ENCODE assay signal across 8 cellular contexts in genomic region chr7:77697535-77697831, GRCh38. TPM values are rescaled to one million over a fixed set of nuclear protein-coding genes. Genes with fewer than 3 reads are reported as not detected.
DNase-seq lines count a peak whose midpoint lies in the region; ATAC-seq and TF ChIP-seq lines count a peak whose summit lies in the region.

No MANE protein-coding gene starts in this region.

- H3K4me1 ChIP-seq in esophagus muscularis mucosa (peaks cover 36 to 77% (median 72%) of the 10 kb centered on the region in 4 donors), neuron (ENCODE audit: insufficient read depth, low read length) (peaks cover 21% of the 10 kb centered on the region)

- no peak overlapping the region for H2AFZ ChIP-seq in neuron (ENCODE audit: low read depth, low read length)

- H3K4me1 Mint-ChIP-seq in activated CD4-positive, alpha-beta T cell treated with anti-CD3 and anti-CD28 coated beads, Interleukin-2, amount 10 ng/mL, durations not matched to agents 24 days and 14 days, result peaks cover 37% of the 10 kb centered on the region

- intact Hi-C loops in activated CD4-positive, alpha-beta T cell treated with anti-CD3 and anti-CD28 coated beads, Interleukin-2, amount 10 ng/mL, durations not matched to agents 24 days and 14 days (cut with micrococcal nuclease), result loop anchor here (1.0 kb wide), 1 partner anchor 62 kb away; no protein-coding TSS in a partner anchor
- intact Hi-C loops in esophagus muscularis mucosa (cut with DNase I), result loop anchor here (5.0 kb wide), 1 partner anchor 60 kb away; no protein-coding TSS in a partner anchor

- no peaks in the 10 kb centered on the region for H3K9me3 ChIP-seq in esophagus muscularis mucosa
- no peaks in the 10 kb centered on the region for H3K9me3 ChIP-seq in neuron (ENCODE audit: low read length)

- ATAC-seq in GM21381 (IDR thresholded peaks at IDR 0.05; ENCODE audit: unreplicated experiment), result no peak
- ATAC-seq in GM19351 (IDR thresholded peaks at IDR 0.05; ENCODE audit: unreplicated experiment), result no peak
- no peak for ATAC-seq in GM18498 (IDR thresholded peaks at IDR 0.05; ENCODE audit: unreplicated experiment)

- no peak for DNase-seq in activated CD4-positive, alpha-beta T cell treated with anti-CD3 and anti-CD28 coated beads, Interleukin-2, amount 10 ng/mL, durations not matched to agents 24 days and 14 days
- DNase-seq in activated CD4-positive, alpha-beta T cell treated with anti-CD3 and anti-CD28 coated beads for 1 hour, result no peak
- peak; percentile 22 for DNase-seq in T-helper 22 cell (ENCODE audit: low read depth)
- DNase-seq in esophagus muscularis mucosa (ENCODE audit: extremely low spot score), result no peak

- peak overlapping the region; percentile 81 to 99 (median 86) for H3K4me3 ChIP-seq in esophagus muscularis mucosa
- H3K4me3 ChIP-seq in neuron (ENCODE audit: low read length), result peak overlapping the region; percentile 82

- TF ChIP-seq EP300 in esophagus muscularis mucosa (IDR thresholded peaks at IDR 0.05), result no peak

- H3K9me3 Mint-ChIP-seq in activated CD4-positive, alpha-beta T cell treated with anti-CD3 and anti-CD28 coated beads, Interleukin-2, amount 10 ng/mL, durations not matched to agents 24 days and 14 days, result no peaks in the 10 kb centered on the region

- H3K27me3 ChIP-seq in esophagus muscularis mucosa, result no peaks in the 10 kb centered on the region
- H3K27me3 ChIP-seq in neuron (ENCODE audit: insufficient read depth, low read length), result no peaks in the 10 kb centered on the region

- peak overlapping the region; percentile 84 for H3K27ac Mint-ChIP-seq in activated CD4-positive, alpha-beta T cell treated with anti-CD3 and anti-CD28 coated beads, Interleukin-2, amount 10 ng/mL, durations not matched to agents 24 days and 14 days

- H3K36me3 ChIP-seq in esophagus muscularis mucosa (no peaks in the 10 kb centered on the region), neuron (ENCODE audit: insufficient read depth, low read length) (peaks cover 7% of the 10 kb centered on the region)

- peaks cover 28% of the 10 kb centered on the region for H3K36me3 Mint-ChIP-seq in activated CD4-positive, alpha-beta T cell treated with anti-CD3 and anti-CD28 coated beads, Interleukin-2, amount 10 ng/mL, durations not matched to agents 24 days and 14 days (ENCODE audit: low read depth)

- peak overlapping the region; percentile 93 for H3K4me3 Mint-ChIP-seq in activated CD4-positive, alpha-beta T cell treated with anti-CD3 and anti-CD28 coated beads, Interleukin-2, amount 10 ng/mL, durations not matched to agents 24 days and 14 days

- TF ChIP-seq POLR2A in esophagus muscularis mucosa (IDR thresholded peaks at IDR 0.05; ENCODE audit: low read depth), result no peak

- H3K27me3 Mint-ChIP-seq in activated CD4-positive, alpha-beta T cell treated with anti-CD3 and anti-CD28 coated beads, Interleukin-2, amount 10 ng/mL, durations not matched to agents 24 days and 14 days, result no peaks in the 10 kb centered on the region

- no peak for TF ChIP-seq CTCF in esophagus muscularis mucosa (IDR thresholded peaks at IDR 0.05)

- under 1% methylated on average over 10 of the region's 10 CpGs for WGBS in esophagus muscularis mucosa

- peak overlapping the region; percentile 96 to 99 (median 96) for H3K27ac ChIP-seq in esophagus muscularis mucosa (replicated peaks in 1 of 4)

RNA-seq across cellular contexts. Expression of gene RSBN1L, which starts 1.2 kb away (rescaled TPM):
- total RNA-seq in activated CD4-positive, alpha-beta T cell treated with anti-CD3 and anti-CD28 coated beads, Interleukin-2, amount 10 ng/mL, durations not matched to agents 24 days and 14 days, result 26.3 and 31.3 TPM in 2 replicates
- total RNA-seq in esophagus muscularis mucosa, result 10 to 100 TPM; 17.0 to 36.5 (median 25.9) TPM
